ENCODE assay signal across 8 cellular contexts in genomic region chr9:136267261-136268111, GRCh38. TPM values are rescaled to one million over a fixed set of nuclear protein-coding genes. Genes with fewer than 3 reads are reported as not detected.
A peak's percentile ranks its signal among the peaks of the same experiment; 100 is the strongest.
DNase-seq lines count a peak whose midpoint lies in the region; ATAC-seq, FAIRE-seq and TF ChIP-seq lines count a peak whose summit lies in the region.

No MANE protein-coding gene starts in this region.

- peaks cover 5% of the 10 kb centered on the region for H3K36me3 Mint-ChIP-seq in endothelial cell (ENCODE audit: low read depth, unreplicated experiment)

- H3K27ac Mint-ChIP-seq in endothelial cell (ENCODE audit: unreplicated experiment) = no peak overlapping the region

- no peaks in the 10 kb centered on the region for H3K9me3 Mint-ChIP-seq in endothelial cell (ENCODE audit: unreplicated experiment)

- H3K27me3 Mint-ChIP-seq in endothelial cell (ENCODE audit: unreplicated experiment) = peaks cover 6% of the 10 kb centered on the region

- DNase-seq in GM12892 (ENCODE audit: insufficient read length) (peak; percentile 100), NCI-H774 (lab: John Stamatoyannopoulos, UW) (peak; percentile 79), endothelial cell (ENCODE audit: low spot score) (peak; percentile 87), midbrain (lab: John Stamatoyannopoulos, UW) (peak; percentile 81)
- peak; percentile 59 for DNase-seq in activated CD8-positive, alpha-beta memory T cell treated with anti-CD3 and anti-CD28 coated beads, Interleukin-2, amount 50 U/mL, for 1 hour (ENCODE audit: extremely low read depth)
- peak; percentile 65 to 72 for DNase-seq in stimulated activated CD8-positive, alpha-beta memory T cell treated with anti-CD3 and anti-CD28 coated beads, Interleukin-15, amount 100 ng/mL, for 4 hours (ENCODE audit: low read depth in 2 of 2)

- TF ChIP-seq CTCF in endothelial cell (IDR thresholded peaks at IDR 0.05; ENCODE audit: unreplicated experiment) = no peak

- H3K4me3 Mint-ChIP-seq in endothelial cell (ENCODE audit: unreplicated experiment) = no peak overlapping the region

- FAIRE-seq in GM12892 (lab: Jason Lieb, UNC) = peak; percentile 93

- peak; percentile 65; the same call in 1 of the 2 replicates for TF ChIP-seq POLR2A in GM12892 (IDR thresholded peaks at IDR 0.05; ENCODE audit: low read depth, low read length)

- ATAC-seq in HG02938 (IDR thresholded peaks at IDR 0.05; ENCODE audit: unreplicated experiment) (peak; percentile 59), GM19328 (IDR thresholded peaks at IDR 0.05; ENCODE audit: unreplicated experiment) (no peak)

- H3K4me1 Mint-ChIP-seq in endothelial cell (ENCODE audit: unreplicated experiment) = peaks cover 6% of the 10 kb centered on the region

RNA-seq across cellular contexts. Expression of gene QSOX2, which starts 21.9 kb away (rescaled TPM):
- 8.5 TPM for polyA plus RNA-seq in GM12892 (2012; ENCODE audit: missing spikeins)
- total RNA-seq in endothelial cell (ENCODE audit: unreplicated experiment) = 14.0 TPM

RNA-seq across cellular contexts. Expression of gene CCDC187, which starts 36.4 kb away (rescaled TPM):
- polyA plus RNA-seq in GM12892 (2012; ENCODE audit: missing spikeins) = not detected
- total RNA-seq in endothelial cell (ENCODE audit: unreplicated experiment) = 0.05 TPM

RNA-seq across cellular contexts. Expression of gene GPSM1, which starts 59.9 kb away (rescaled TPM):
- not detected for polyA plus RNA-seq in GM12892 (2012; ENCODE audit: missing spikeins)
- total RNA-seq in endothelial cell (ENCODE audit: unreplicated experiment) = 31.7 TPM
